1 cellular context compared by ENCODE assay signal in genomic region chr3:51686512-51687215, GRCh38.
TF ChIP-seq lines count a peak whose summit lies in the region.

No MANE protein-coding gene starts in this region.

TF ChIP-seq in IMR-90, 13 proteins besides CTCF, POLR2A, EP300 and RAD21 (continued from another document):
- no peak for TF ChIP-seq MXI1 (IDR thresholded peaks at IDR 0.05; ENCODE audit: borderline replicate concordance, low read depth, low read length)
- no peak for TF ChIP-seq MAZ (IDR thresholded peaks at IDR 0.05; ENCODE audit: borderline replicate concordance, low read depth, low read length)
- TF ChIP-seq RCOR1 (IDR thresholded peaks at IDR 0.05; ENCODE audit: insufficient replicate concordance, low read length), result no peak
- no peak for TF ChIP-seq SMC3 (IDR thresholded peaks at IDR 0.05; ENCODE audit: low read depth, low read length)
- no peak for TF ChIP-seq MAFK (IDR thresholded peaks at IDR 0.05; ENCODE audit: low read depth, low read length)
